Comparison of ENCODE assay signal across 9 cellular contexts in genomic region chr2:230758566-230759480, GRCh38. TPM values are rescaled to one million over a fixed set of nuclear protein-coding genes. Genes with fewer than 3 reads are reported as not detected.
DNase-seq lines count a peak whose midpoint lies in the region; ATAC-seq, FAIRE-seq and TF ChIP-seq lines count a peak whose summit lies in the region.
"Had no signal": no experiment of that assay in that cellular context is flagged by ENCODE, and none has a peak within 500 bp of the region (broad histone marks: within the 10 kb centered on the region; RNA-seq: fewer than 3 reads in every experiment).

No MANE protein-coding gene starts in this region.

- DNase-seq in AG04450 (ENCODE audit: low read depth, low spot score), result peak; percentile 82
- DNase-seq in activated naive CD8-positive, alpha-beta T cell treated with anti-CD3 and anti-CD28 coated beads, Interleukin-2, amount 10 ng/mL, durations not matched to agents 7 days and 5 days, result no peak
- no peak for DNase-seq in HepG2 (ENCODE audit: low spot score)
- no peak for DNase-seq in amniotic stem cell (lab: John Stamatoyannopoulos, UW)
- no peak for DNase-seq in NCI-H2029 treated with DMSO at 0.1 percent for 48 hours (lab: John Stamatoyannopoulos, UW)
- DNase-seq: mucosa of descending colon had no signal

- POLR2A ChIA-PET in AG04450 (lab: Yijun Ruan, JAX) (no interaction called here), HEK293 (lab: Yijun Ruan, JAX) (no interaction called here), HepG2 (lab: Yijun Ruan, JAX) (no interaction called here)
- POLR2A ChIA-PET in activated naive CD8-positive, alpha-beta T cell treated with anti-CD3 and anti-CD28 coated beads, Interleukin-2, amount 10 ng/mL, durations not matched to agents 7 days and 5 days (lab: Charles Lee), result interaction anchor here (0.8 kb wide), 1 partner anchor 14 kb away, joined by 4 read pairs; no protein-coding TSS in a partner anchor

- CTCF ChIA-PET in AG04450 (lab: Charles Lee), result interaction anchor here (1.4 kb wide), 1 partner anchor 39 kb away, joined by 7 read pairs; no protein-coding TSS in a partner anchor
- CTCF ChIA-PET in HEK293 (lab: Yijun Ruan, JAX), result interaction anchor here (2.1 kb wide), 1 partner anchor 39 kb away, joined by 6 read pairs; no protein-coding TSS in a partner anchor
- CTCF ChIA-PET in HepG2 (lab: Yijun Ruan, JAX; ENCODE audit: low intra/inter-chr PET ratio, low total read pairs), result no interaction called here

- WGBS in HepG2 (ENCODE audit: low lambda C conversion rate), result 97% methylated on average over 5 of the region's 6 CpGs

- no peak for ATAC-seq in activated naive CD8-positive, alpha-beta T cell treated with anti-CD3 and anti-CD28 coated beads, Interleukin-2, amount 10 ng/mL, durations not matched to agents 7 days and 5 days (ENCODE audit: low read depth)
- ATAC-seq in HepG2, result no peak
- ATAC-seq in GM18909 (IDR thresholded peaks at IDR 0.05; ENCODE audit: poor library complexity, unreplicated experiment), result no peak
- ATAC-seq in GM19324 (IDR thresholded peaks at IDR 0.05; ENCODE audit: low FRiP score, unreplicated experiment), result no peak
- ATAC-seq: mucosa of descending colon had no signal

- peaks cover 58% of the 10 kb centered on the region for H3K4me1 Mint-ChIP-seq in activated naive CD8-positive, alpha-beta T cell treated with anti-CD3 and anti-CD28 coated beads, Interleukin-2, amount 10 ng/mL, durations not matched to agents 7 days and 5 days

- no peaks in the 10 kb centered on the region for H3K9me3 ChIP-seq in AG04450 (ENCODE audit: control insufficient read depth, insufficient read depth, low read length)
- H3K9me3 ChIP-seq in HEK293 (ENCODE audit: control insufficient read depth, insufficient read depth, low read depth, low read length), result no peaks in the 10 kb centered on the region
- H3K9me3 ChIP-seq in HepG2 (ENCODE audit: low read length), result no peaks in the 10 kb centered on the region
- H3K9me3 ChIP-seq: mucosa of descending colon had no signal

- H3K27ac ChIP-seq in AG04450 (ENCODE audit: low read depth, low read length) (peak overlapping the region; percentile 66), HEK293 (ENCODE audit: extremely low read depth, low read depth, low read length) (no peak overlapping the region), HepG2 (ENCODE audit: extremely low read length, insufficient read depth, low read length) (no peak overlapping the region)

- no peak for FAIRE-seq in HepG2 (lab: Jason Lieb, UNC)

- TF ChIP-seq EP300 in HepG2 (IDR thresholded peaks at IDR 0.05; ENCODE audit: low read depth in 2 of 2, low read length in 2 of 2), result no peak
- no peak for TF ChIP-seq EP300 in HepG2 (CRISPR knock-in tag; IDR thresholded peaks at IDR 0.05; ENCODE audit: borderline replicate concordance)

- H3K4me3 Mint-ChIP-seq in activated naive CD8-positive, alpha-beta T cell treated with anti-CD3 and anti-CD28 coated beads, Interleukin-2, amount 10 ng/mL, durations not matched to agents 7 days and 5 days, result peak overlapping the region; percentile 7

- H3K9me3 Mint-ChIP-seq in activated naive CD8-positive, alpha-beta T cell treated with anti-CD3 and anti-CD28 coated beads, Interleukin-2, amount 10 ng/mL, durations not matched to agents 7 days and 5 days, result no peaks in the 10 kb centered on the region

- in situ Hi-C loops in HepG2 (cut with HindIII; ENCODE audit: extremely low pct_ligation_motif_present, low pct_unique_long_range_greater_than_20kb), result no loop called here

- H3K4me2 ChIP-seq in HepG2 (ENCODE audit: low read depth, low read length), result no peak overlapping the region

- H4K20me1 ChIP-seq in HepG2 (ENCODE audit: insufficient read depth, low read length), result peaks cover 3% of the 10 kb centered on the region

- no peaks in the 10 kb centered on the region for H3K27me3 Mint-ChIP-seq in activated naive CD8-positive, alpha-beta T cell treated with anti-CD3 and anti-CD28 coated beads, Interleukin-2, amount 10 ng/mL, durations not matched to agents 7 days and 5 days

- intact Hi-C loops in HepG2 (cut with micrococcal nuclease; ENCODE audit: unreplicated experiment), result no loop called here

- peaks cover 44% of the 10 kb centered on the region for H3K36me3 Mint-ChIP-seq in activated naive CD8-positive, alpha-beta T cell treated with anti-CD3 and anti-CD28 coated beads, Interleukin-2, amount 10 ng/mL, durations not matched to agents 7 days and 5 days

- H3K27ac Mint-ChIP-seq in activated naive CD8-positive, alpha-beta T cell treated with anti-CD3 and anti-CD28 coated beads, Interleukin-2, amount 10 ng/mL, durations not matched to agents 7 days and 5 days, result peak overlapping the region; percentile 60

- H3K79me2 ChIP-seq in HepG2 (ENCODE audit: insufficient read depth, low read length), result peaks cover 18% of the 10 kb centered on the region

- no peak overlapping the region for H2AFZ ChIP-seq in HepG2 (ENCODE audit: low read length)

- H3K4me3 ChIP-seq in AG04450 (ENCODE audit: low read depth, low read length), result no peak overlapping the region
- no peak overlapping the region for H3K4me3 ChIP-seq in HEK293 (ENCODE audit: low read depth, low read length)
- no peak overlapping the region for H3K4me3 ChIP-seq in HepG2 (replicated peaks in 1 of 3; ENCODE audit: insufficient read depth in 1 of 3, low read depth in 2 of 3, low read length in 3 of 3)
- H3K4me3 ChIP-seq: mucosa of descending colon had no signal

- no peak overlapping the region for H3K9ac ChIP-seq in HepG2 (ENCODE audit: insufficient read depth, low read depth, low read length)

- no peak for TF ChIP-seq POLR2A in HepG2 (IDR thresholded peaks at IDR 0.05; ENCODE audit: insufficient read depth in 1 of 2, low read depth in 2 of 2, low read length in 2 of 2)

- peaks cover 0 to 26% of the 10 kb centered on the region in 2 experiments; a peak in 2 of 3 replicates for H3K36me3 ChIP-seq in HEK293 (ENCODE audit: control insufficient read depth in 2 of 2, insufficient read depth in 1 of 2, low read length in 2 of 2)
- H3K36me3 ChIP-seq in HepG2 (replicated peaks in 1 of 2; ENCODE audit: control insufficient read depth in 1 of 2, insufficient read depth in 2 of 2, low read length in 2 of 2), result peaks cover 2 to 21% of the 10 kb centered on the region in 2 experiments; a peak in 4 of 5 replicates

- TF ChIP-seq CTCF in AG04450 (IDR thresholded peaks at IDR 0.05; ENCODE audit: low read depth, low read length), result no peak
- TF ChIP-seq CTCF in HEK293 (tag by site-specific recombination; IDR thresholded peaks at IDR 0.05), result no peak
- no peak for TF ChIP-seq CTCF in HepG2 (CRISPR knock-in tag; IDR thresholded peaks at IDR 0.05)

- TF ChIP-seq RAD21 in HepG2 (CRISPR knock-in tag; IDR thresholded peaks at IDR 0.05), result no peak

- H3K4me1 ChIP-seq in HEK293 (ENCODE audit: control insufficient read depth, insufficient read depth, low read length) (peaks cover 14% of the 10 kb centered on the region), HepG2 (ENCODE audit: insufficient read depth, low read length) (peaks cover 10% of the 10 kb centered on the region)

- H3K27me3 ChIP-seq in AG04450 (ENCODE audit: control insufficient read depth, insufficient read depth, low read length) (no peaks in the 10 kb centered on the region), HepG2 (ENCODE audit: control insufficient read depth in 1 of 2, insufficient read depth in 2 of 2, low read length in 2 of 2) (no peaks in the 10 kb centered on the region)

- no TSS peak for BruUV-seq in HepG2 (replicated peaks; lab: Mats Ljungman, UMichigan)

TF ChIP-seq in HepG2, 621 proteins besides CTCF, POLR2A, EP300 and RAD21 (continues in another document):
- TF ChIP-seq ZNF18 (CRISPR knock-in tag; IDR thresholded peaks at IDR 0.05; ENCODE audit: insufficient replicate concordance), result no peak

RNA-seq across cellular contexts. Expression of gene CAB39, which starts 46.2 kb away (rescaled TPM):
- polyA plus RNA-seq in AG04450 (2011; rRNA removed), result 60.1 and 72.7 TPM in 2 replicates
- 61.0 and 84.6 TPM in 2 replicates for polyA minus RNA-seq in AG04450 (2011; rRNA and poly(A)+ RNA removed)
- total RNA-seq in activated naive CD8-positive, alpha-beta T cell treated with anti-CD3 and anti-CD28 coated beads, Interleukin-2, amount 10 ng/mL, durations not matched to agents 7 days and 5 days, result 100 to 1,000 TPM; 138 to 143 TPM
- total RNA-seq in HepG2 (2016; rRNA removed; fragmentation: Illumina TruSeq; extraction: Trizol), result 45.3 and 59.5 TPM in 2 replicates
- total RNA-seq in HepG2 (2016; cell fraction: cytosol; rRNA removed; fragmentation: Illumina TruSeq; extraction: Trizol; ENCODE audit: low read depth), result 9.2 and 9.7 TPM in 2 replicates
- 46.6 and 55.2 TPM in 2 replicates for total RNA-seq in HepG2 (2016; cell fraction: insoluble cytoplasmic fraction; rRNA removed; fragmentation: Illumina TruSeq; extraction: Trizol)
- total RNA-seq in HepG2 (2016; cell fraction: membrane; rRNA removed; fragmentation: Illumina TruSeq; extraction: Trizol), result 21.6 and 23.9 TPM in 2 replicates
- total RNA-seq in HepG2 (2016; cell fraction: nucleus; rRNA removed; fragmentation: Illumina TruSeq; extraction: Trizol), result 33.9 and 39.0 TPM in 2 replicates
- polyA plus RNA-seq in HepG2 (2011; rRNA removed), result 18.8 and 19.3 TPM in 2 replicates
- 8.2 and 15.0 TPM in 2 replicates for polyA plus RNA-seq in HepG2 (2011; cell fraction: cytosol; rRNA removed)
- polyA plus RNA-seq in HepG2 (2011; cell fraction: nucleus; rRNA removed), result 10.7 and 15.8 TPM in 2 replicates
- polyA plus RNA-seq in HepG2 (2012), result 26.1 and 26.8 TPM in 2 replicates
- polyA plus RNA-seq in HepG2 (2016; cell fraction: cytosol; fragmentation: Illumina TruSeq; extraction: Trizol; ENCODE audit: low read depth), result 2.2 and 2.5 TPM in 2 replicates
- polyA plus RNA-seq in HepG2 (2016; cell fraction: insoluble cytoplasmic fraction; fragmentation: Illumina TruSeq; extraction: Trizol; ENCODE audit: low read depth), result 44.1 and 46.7 TPM in 2 replicates
- polyA plus RNA-seq in HepG2 (2016; cell fraction: membrane; fragmentation: Illumina TruSeq; extraction: Trizol; ENCODE audit: low read depth), result 10.7 and 11.2 TPM in 2 replicates
- polyA plus RNA-seq in HepG2 (2016; cell fraction: nucleus; fragmentation: Illumina TruSeq; extraction: Trizol; ENCODE audit: insufficient read depth, low read depth), result 30.1 and 35.6 TPM in 2 replicates
- 20.0 and 27.9 TPM in 2 replicates for polyA minus RNA-seq in HepG2 (2011; rRNA and poly(A)+ RNA removed; ENCODE audit: low replicate concordance)
- 24.9 and 29.5 TPM in 2 replicates for polyA minus RNA-seq in HepG2 (2011; cell fraction: cytosol; rRNA and poly(A)+ RNA removed)
- 29.0 and 50.4 TPM in 2 replicates for polyA minus RNA-seq in HepG2 (2011; cell fraction: nucleus; rRNA and poly(A)+ RNA removed)
